Comparison of ENCODE assay signal across 1 cellular context in the genomic region with DNA sequence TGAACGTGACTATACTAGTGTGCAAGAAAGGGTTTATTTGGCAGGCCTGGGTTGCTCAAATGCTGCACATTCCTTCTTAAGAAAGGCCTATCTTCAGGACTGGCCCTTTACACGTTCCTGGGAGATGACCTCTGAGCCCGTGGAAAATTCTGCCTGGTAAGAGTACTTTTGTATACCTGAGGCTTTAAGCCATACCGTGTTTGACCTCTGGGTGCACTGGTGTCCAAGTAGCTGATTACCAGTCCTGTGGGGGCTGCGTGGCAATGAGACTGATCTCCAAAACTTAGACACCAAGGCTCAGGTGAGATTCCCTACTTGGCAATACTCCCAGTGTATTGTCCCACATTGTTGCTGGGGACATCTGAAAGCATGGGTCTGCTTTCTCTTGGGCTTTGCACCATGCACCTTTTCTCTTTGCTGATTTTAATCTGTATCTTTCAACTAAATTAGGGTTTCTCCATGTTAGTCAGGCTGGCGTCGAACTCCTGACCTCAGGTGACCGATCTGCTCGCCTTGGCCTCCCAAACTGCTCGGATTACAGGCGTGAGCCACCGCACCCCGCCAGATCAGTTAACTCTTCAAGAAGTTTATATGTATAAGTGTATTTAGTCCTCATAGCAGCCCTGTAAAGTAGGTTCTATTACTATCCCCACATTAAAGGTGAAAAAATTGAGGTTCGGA.
TF ChIP-seq lines count a peak whose summit lies in the region.

No MANE protein-coding gene starts in this region.

TF ChIP-seq in HepG2, 621 proteins besides CTCF, POLR2A, EP300 and RAD21 (continued from another document and continues in another):
- TF ChIP-seq ZFY (CRISPR knock-in tag; IDR thresholded peaks at IDR 0.05), result peak; percentile 40; the same call in 1 of the 2 replicates
- no peak for TF ChIP-seq ZNF124 (CRISPR knock-in tag; IDR thresholded peaks at IDR 0.05)
- no peak for TF ChIP-seq NCOA5 (CRISPR knock-in tag; IDR thresholded peaks at IDR 0.05)
- TF ChIP-seq, protein P1, sequence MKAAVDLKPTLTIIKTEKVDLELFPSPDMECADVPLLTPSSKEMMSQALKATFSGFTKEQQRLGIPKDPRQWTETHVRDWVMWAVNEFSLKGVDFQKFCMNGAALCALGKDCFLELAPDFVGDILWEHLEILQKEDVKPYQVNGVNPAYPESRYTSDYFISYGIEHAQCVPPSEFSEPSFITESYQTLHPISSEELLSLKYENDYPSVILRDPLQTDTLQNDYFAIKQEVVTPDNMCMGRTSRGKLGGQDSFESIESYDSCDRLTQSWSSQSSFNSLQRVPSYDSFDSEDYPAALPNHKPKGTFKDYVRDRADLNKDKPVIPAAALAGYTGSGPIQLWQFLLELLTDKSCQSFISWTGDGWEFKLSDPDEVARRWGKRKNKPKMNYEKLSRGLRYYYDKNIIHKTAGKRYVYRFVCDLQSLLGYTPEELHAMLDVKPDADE (CRISPR knock-in tag; IDR thresholded peaks at IDR 0.05), result no peak
- no peak for TF ChIP-seq ZBTB20 (CRISPR knock-in tag; IDR thresholded peaks at IDR 0.05; ENCODE audit: borderline replicate concordance, low read depth)
- no peak for TF ChIP-seq ZNF839 (CRISPR knock-in tag; IDR thresholded peaks at IDR 0.05; ENCODE audit: borderline replicate concordance)
- TF ChIP-seq ZFYVE20 (CRISPR knock-in tag; IDR thresholded peaks at IDR 0.05; ENCODE audit: borderline replicate concordance, low read depth), result no peak
- TF ChIP-seq, protein P2, sequence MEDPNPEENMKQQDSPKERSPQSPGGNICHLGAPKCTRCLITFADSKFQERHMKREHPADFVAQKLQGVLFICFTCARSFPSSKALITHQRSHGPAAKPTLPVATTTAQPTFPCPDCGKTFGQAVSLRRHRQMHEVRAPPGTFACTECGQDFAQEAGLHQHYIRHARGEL (CRISPR knock-in tag; IDR thresholded peaks at IDR 0.05), result no peak
- no peak for TF ChIP-seq ZNF501 (CRISPR knock-in tag; IDR thresholded peaks at IDR 0.05)
- no peak for TF ChIP-seq NBN (conservative IDR thresholded peaks at IDR 0.05)
- TF ChIP-seq PRMT3 (CRISPR knock-in tag; IDR thresholded peaks at IDR 0.05; ENCODE audit: borderline replicate concordance, low read depth), result no peak
- no peak for TF ChIP-seq ISX (CRISPR knock-in tag; conservative IDR thresholded peaks at IDR 0.05)
- TF ChIP-seq MZF1 (CRISPR knock-in tag; IDR thresholded peaks at IDR 0.05; ENCODE audit: borderline replicate concordance), result no peak
- TF ChIP-seq, protein P3, sequence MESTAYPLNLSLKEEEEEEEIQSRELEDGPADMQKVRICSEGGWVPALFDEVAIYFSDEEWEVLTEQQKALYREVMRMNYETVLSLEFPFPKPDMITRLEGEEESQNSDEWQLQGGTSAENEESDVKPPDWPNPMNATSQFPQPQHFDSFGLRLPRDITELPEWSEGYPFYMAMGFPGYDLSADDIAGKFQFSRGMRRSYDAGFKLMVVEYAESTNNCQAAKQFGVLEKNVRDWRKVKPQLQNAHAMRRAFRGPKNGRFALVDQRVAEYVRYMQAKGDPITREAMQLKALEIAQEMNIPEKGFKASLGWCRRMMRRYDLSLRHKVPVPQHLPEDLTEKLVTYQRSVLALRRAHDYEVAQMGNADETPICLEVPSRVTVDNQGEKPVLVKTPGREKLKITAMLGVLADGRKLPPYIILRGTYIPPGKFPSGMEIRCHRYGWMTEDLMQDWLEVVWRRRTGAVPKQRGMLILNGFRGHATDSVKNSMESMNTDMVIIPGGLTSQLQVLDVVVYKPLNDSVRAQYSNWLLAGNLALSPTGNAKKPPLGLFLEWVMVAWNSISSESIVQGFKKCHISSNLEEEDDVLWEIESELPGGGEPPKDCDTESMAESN (CRISPR knock-in tag; conservative IDR thresholded peaks at IDR 0.05), result no peak
- TF ChIP-seq ZNF773 (CRISPR knock-in tag; IDR thresholded peaks at IDR 0.05; ENCODE audit: borderline replicate concordance), result no peak
- TF ChIP-seq, protein P4, sequence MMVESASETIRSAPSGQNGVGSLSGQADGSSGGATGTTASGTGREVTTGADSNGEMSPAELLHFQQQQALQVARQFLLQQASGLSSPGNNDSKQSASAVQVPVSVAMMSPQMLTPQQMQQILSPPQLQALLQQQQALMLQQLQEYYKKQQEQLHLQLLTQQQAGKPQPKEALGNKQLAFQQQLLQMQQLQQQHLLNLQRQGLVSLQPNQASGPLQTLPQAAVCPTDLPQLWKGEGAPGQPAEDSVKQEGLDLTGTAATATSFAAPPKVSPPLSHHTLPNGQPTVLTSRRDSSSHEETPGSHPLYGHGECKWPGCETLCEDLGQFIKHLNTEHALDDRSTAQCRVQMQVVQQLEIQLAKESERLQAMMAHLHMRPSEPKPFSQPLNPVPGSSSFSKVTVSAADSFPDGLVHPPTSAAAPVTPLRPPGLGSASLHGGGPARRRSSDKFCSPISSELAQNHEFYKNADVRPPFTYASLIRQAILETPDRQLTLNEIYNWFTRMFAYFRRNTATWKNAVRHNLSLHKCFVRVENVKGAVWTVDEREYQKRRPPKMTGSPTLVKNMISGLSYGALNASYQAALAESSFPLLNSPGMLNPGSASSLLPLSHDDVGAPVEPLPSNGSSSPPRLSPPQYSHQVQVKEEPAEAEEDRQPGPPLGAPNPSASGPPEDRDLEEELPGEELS (CRISPR knock-in tag; IDR thresholded peaks at IDR 0.05), result peak; percentile 41; the same call in 1 of the 2 replicates
- TF ChIP-seq HNRNPUL1 (IDR thresholded peaks at IDR 0.05; ENCODE audit: low read depth, low read length), result no peak
- TF ChIP-seq, protein P5, sequence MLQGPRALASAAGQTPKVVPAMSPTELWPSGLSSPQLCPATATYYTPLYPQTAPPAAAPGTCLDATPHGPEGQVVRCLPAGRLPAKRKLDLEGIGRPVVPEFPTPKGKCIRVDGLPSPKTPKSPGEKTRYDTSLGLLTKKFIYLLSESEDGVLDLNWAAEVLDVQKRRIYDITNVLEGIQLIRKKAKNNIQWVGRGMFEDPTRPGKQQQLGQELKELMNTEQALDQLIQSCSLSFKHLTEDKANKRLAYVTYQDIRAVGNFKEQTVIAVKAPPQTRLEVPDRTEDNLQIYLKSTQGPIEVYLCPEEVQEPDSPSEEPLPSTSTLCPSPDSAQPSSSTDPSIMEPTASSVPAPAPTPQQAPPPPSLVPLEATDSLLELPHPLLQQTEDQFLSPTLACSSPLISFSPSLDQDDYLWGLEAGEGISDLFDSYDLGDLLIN (CRISPR knock-in tag; IDR thresholded peaks at IDR 0.05; ENCODE audit: borderline replicate concordance), result no peak
- TF ChIP-seq, protein P6, sequence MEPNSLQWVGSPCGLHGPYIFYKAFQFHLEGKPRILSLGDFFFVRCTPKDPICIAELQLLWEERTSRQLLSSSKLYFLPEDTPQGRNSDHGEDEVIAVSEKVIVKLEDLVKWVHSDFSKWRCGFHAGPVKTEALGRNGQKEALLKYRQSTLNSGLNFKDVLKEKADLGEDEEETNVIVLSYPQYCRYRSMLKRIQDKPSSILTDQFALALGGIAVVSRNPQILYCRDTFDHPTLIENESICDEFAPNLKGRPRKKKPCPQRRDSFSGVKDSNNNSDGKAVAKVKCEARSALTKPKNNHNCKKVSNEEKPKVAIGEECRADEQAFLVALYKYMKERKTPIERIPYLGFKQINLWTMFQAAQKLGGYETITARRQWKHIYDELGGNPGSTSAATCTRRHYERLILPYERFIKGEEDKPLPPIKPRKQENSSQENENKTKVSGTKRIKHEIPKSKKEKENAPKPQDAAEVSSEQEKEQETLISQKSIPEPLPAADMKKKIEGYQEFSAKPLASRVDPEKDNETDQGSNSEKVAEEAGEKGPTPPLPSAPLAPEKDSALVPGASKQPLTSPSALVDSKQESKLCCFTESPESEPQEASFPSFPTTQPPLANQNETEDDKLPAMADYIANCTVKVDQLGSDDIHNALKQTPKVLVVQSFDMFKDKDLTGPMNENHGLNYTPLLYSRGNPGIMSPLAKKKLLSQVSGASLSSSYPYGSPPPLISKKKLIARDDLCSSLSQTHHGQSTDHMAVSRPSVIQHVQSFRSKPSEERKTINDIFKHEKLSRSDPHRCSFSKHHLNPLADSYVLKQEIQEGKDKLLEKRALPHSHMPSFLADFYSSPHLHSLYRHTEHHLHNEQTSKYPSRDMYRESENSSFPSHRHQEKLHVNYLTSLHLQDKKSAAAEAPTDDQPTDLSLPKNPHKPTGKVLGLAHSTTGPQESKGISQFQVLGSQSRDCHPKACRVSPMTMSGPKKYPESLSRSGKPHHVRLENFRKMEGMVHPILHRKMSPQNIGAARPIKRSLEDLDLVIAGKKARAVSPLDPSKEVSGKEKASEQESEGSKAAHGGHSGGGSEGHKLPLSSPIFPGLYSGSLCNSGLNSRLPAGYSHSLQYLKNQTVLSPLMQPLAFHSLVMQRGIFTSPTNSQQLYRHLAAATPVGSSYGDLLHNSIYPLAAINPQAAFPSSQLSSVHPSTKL (CRISPR knock-in tag; IDR thresholded peaks at IDR 0.05), result peak; percentile 43; the same call in 1 of the 2 replicates
- no peak for TF ChIP-seq SP140L (CRISPR knock-in tag; IDR thresholded peaks at IDR 0.05; ENCODE audit: borderline replicate concordance)
- TF ChIP-seq ARNTL (CRISPR knock-in tag; IDR thresholded peaks at IDR 0.05), result no peak; the same call in 1 of the 2 replicates
- no peak for TF ChIP-seq ESRRA (CRISPR knock-in tag; IDR thresholded peaks at IDR 0.05; ENCODE audit: low read depth)
- TF ChIP-seq, protein P7, sequence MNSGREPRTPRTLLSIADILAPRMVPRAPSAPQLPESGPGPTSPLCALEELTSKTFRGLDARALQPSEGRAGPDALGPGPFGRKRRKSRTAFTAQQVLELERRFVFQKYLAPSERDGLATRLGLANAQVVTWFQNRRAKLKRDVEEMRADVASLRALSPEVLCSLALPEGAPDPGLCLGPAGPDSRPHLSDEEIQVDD (CRISPR knock-in tag; IDR thresholded peaks at IDR 0.05; ENCODE audit: borderline replicate concordance), result no peak
- no peak for TF ChIP-seq MEIS2 (CRISPR knock-in tag; IDR thresholded peaks at IDR 0.05)
- TF ChIP-seq, protein P8, sequence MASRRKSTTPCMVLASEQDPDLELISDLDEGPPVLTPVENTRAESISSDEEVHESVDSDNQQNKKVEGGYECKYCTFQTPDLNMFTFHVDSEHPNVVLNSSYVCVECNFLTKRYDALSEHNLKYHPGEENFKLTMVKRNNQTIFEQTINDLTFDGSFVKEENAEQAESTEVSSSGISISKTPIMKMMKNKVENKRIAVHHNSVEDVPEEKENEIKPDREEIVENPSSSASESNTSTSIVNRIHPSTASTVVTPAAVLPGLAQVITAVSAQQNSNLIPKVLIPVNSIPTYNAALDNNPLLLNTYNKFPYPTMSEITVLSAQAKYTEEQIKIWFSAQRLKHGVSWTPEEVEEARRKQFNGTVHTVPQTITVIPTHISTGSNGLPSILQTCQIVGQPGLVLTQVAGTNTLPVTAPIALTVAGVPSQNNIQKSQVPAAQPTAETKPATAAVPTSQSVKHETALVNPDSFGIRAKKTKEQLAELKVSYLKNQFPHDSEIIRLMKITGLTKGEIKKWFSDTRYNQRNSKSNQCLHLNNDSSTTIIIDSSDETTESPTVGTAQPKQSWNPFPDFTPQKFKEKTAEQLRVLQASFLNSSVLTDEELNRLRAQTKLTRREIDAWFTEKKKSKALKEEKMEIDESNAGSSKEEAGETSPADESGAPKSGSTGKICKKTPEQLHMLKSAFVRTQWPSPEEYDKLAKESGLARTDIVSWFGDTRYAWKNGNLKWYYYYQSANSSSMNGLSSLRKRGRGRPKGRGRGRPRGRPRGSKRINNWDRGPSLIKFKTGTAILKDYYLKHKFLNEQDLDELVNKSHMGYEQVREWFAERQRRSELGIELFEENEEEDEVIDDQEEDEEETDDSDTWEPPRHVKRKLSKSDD (CRISPR knock-in tag; IDR thresholded peaks at IDR 0.05; ENCODE audit: low read depth), result no peak
- TF ChIP-seq ZNF350 (CRISPR knock-in tag; IDR thresholded peaks at IDR 0.05; ENCODE audit: borderline replicate concordance, low read depth), result no peak
- TF ChIP-seq, protein P9, sequence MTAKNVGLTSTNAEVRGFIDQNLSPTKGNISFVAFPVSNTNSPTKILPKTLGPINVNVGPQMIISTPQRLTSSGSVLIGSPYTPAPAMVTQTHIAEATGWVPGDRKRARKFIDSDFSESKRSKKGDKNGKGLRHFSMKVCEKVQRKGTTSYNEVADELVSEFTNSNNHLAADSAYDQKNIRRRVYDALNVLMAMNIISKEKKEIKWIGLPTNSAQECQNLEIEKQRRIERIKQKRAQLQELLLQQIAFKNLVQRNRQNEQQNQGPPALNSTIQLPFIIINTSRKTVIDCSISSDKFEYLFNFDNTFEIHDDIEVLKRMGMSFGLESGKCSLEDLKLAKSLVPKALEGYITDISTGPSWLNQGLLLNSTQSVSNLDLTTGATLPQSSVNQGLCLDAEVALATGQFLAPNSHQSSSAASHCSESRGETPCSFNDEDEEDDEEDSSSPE (CRISPR knock-in tag; IDR thresholded peaks at IDR 0.05), result no peak
- TF ChIP-seq ZNF724P (CRISPR knock-in tag; IDR thresholded peaks at IDR 0.05; ENCODE audit: borderline replicate concordance), result no peak
- TF ChIP-seq ZNF329 (CRISPR knock-in tag; IDR thresholded peaks at IDR 0.05; ENCODE audit: low read depth), result no peak
- TF ChIP-seq NONO (IDR thresholded peaks at IDR 0.05), result no peak
- no peak for TF ChIP-seq NONO (CRISPR knock-in tag; conservative IDR thresholded peaks at IDR 0.05)
- TF ChIP-seq SUZ12 (IDR thresholded peaks at IDR 0.05; ENCODE audit: low read depth, low read length), result no peak
- no peak for TF ChIP-seq MTF1 (CRISPR knock-in tag; IDR thresholded peaks at IDR 0.05)
- TF ChIP-seq FOSL1 (CRISPR knock-in tag; IDR thresholded peaks at IDR 0.05; ENCODE audit: borderline replicate concordance), result no peak
- no peak for TF ChIP-seq ZNF274 (CRISPR knock-in tag; IDR thresholded peaks at IDR 0.05)
- no peak for TF ChIP-seq PLRG1 (conservative IDR thresholded peaks at IDR 0.05)
- TF ChIP-seq ZNF530 (CRISPR knock-in tag; IDR thresholded peaks at IDR 0.05; ENCODE audit: low read depth), result no peak
- no peak; the same call in 1 of the 2 replicates for TF ChIP-seq ERF (CRISPR knock-in tag; IDR thresholded peaks at IDR 0.05)
- TF ChIP-seq ZNF207 (IDR thresholded peaks at IDR 0.05; ENCODE audit: borderline replicate concordance), result no peak
- no peak for TF ChIP-seq TAF15 (IDR thresholded peaks at IDR 0.05; ENCODE audit: low read depth, low read length, poor library complexity, severe bottlenecking)
- TF ChIP-seq, protein P10, sequence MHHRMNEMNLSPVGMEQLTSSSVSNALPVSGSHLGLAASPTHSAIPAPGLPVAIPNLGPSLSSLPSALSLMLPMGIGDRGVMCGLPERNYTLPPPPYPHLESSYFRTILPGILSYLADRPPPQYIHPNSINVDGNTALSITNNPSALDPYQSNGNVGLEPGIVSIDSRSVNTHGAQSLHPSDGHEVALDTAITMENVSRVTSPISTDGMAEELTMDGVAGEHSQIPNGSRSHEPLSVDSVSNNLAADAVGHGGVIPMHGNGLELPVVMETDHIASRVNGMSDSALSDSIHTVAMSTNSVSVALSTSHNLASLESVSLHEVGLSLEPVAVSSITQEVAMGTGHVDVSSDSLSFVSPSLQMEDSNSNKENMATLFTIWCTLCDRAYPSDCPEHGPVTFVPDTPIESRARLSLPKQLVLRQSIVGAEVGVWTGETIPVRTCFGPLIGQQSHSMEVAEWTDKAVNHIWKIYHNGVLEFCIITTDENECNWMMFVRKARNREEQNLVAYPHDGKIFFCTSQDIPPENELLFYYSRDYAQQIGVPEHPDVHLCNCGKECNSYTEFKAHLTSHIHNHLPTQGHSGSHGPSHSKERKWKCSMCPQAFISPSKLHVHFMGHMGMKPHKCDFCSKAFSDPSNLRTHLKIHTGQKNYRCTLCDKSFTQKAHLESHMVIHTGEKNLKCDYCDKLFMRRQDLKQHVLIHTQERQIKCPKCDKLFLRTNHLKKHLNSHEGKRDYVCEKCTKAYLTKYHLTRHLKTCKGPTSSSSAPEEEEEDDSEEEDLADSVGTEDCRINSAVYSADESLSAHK (CRISPR knock-in tag; IDR thresholded peaks at IDR 0.05; ENCODE audit: borderline replicate concordance), result no peak
- TF ChIP-seq SNAI1 (CRISPR knock-in tag; IDR thresholded peaks at IDR 0.05; ENCODE audit: borderline replicate concordance), result no peak
- no peak for TF ChIP-seq IKZF4 (CRISPR knock-in tag; IDR thresholded peaks at IDR 0.05; ENCODE audit: borderline replicate concordance, low read depth, not compliant biosample characterization)
- TF ChIP-seq ZNF780A (CRISPR knock-in tag; IDR thresholded peaks at IDR 0.05), result no peak
- TF ChIP-seq POLR2G (IDR thresholded peaks at IDR 0.05; ENCODE audit: low read depth, low read length), result peak; percentile 51; the same call in 1 of the 2 replicates
